13 cellular contexts compared by ENCODE assay signal in genomic region chr7:41880107-41880506, GRCh38.
DNase-seq lines count a peak whose midpoint lies in the region; ATAC-seq and TF ChIP-seq lines count a peak whose summit lies in the region.
"Had no signal": no experiment of that assay in that cellular context is flagged by ENCODE, and none has a peak within 500 bp of the region (broad histone marks: within the 10 kb centered on the region; RNA-seq: fewer than 3 reads in every experiment).

No MANE protein-coding gene starts in this region.

- no peak overlapping the region for H3K4me3 Mint-ChIP-seq in CD4-positive, CD25-positive, alpha-beta regulatory T cell
- peak overlapping the region in 2 of 10 donors; percentile 7 to 10 for H3K4me3 Mint-ChIP-seq in naive thymus-derived CD8-positive, alpha-beta T cell

- peak overlapping the region; percentile 1 to 42 (median 24) for H3K27ac Mint-ChIP-seq in CD4-positive, CD25-positive, alpha-beta regulatory T cell
- H3K27ac Mint-ChIP-seq in naive thymus-derived CD8-positive, alpha-beta T cell = peak overlapping the region in 7 of 10 donors; percentile 7 to 97 (median 61)

- no peak for TF ChIP-seq CTCF in cardiac fibroblast (IDR thresholded peaks at IDR 0.05; ENCODE audit: low read depth, low read length)
- no peak for TF ChIP-seq CTCF in ascending aorta (IDR thresholded peaks at IDR 0.05)

- no peaks in the 10 kb centered on the region for H3K36me3 Mint-ChIP-seq in CD4-positive, CD25-positive, alpha-beta regulatory T cell
- H3K36me3 Mint-ChIP-seq in naive thymus-derived CD8-positive, alpha-beta T cell = peaks cover 0 to 15% (median 5%) of the 10 kb centered on the region in 3 donors

- H3K9me3 ChIP-seq in CD4-positive, CD25-positive, alpha-beta regulatory T cell (ENCODE audit: control insufficient read depth in 2 of 2, low read length in 2 of 2) = no peaks in the 10 kb centered on the region
- H3K9me3 ChIP-seq in ascending aorta = no peaks in the 10 kb centered on the region

- no peak overlapping the region for H3K27ac ChIP-seq in CD4-positive, CD25-positive, alpha-beta regulatory T cell (ENCODE audit: insufficient read depth, low read length, poor library complexity, severe bottlenecking)
- no peak overlapping the region for H3K27ac ChIP-seq in ascending aorta

- ATAC-seq in CD4-positive, CD25-positive, alpha-beta regulatory T cell (ENCODE audit: low read depth in 2 of 2) = no peak
- ATAC-seq in naive thymus-derived CD8-positive, alpha-beta T cell = no peak
- ATAC-seq in GM19023 (IDR thresholded peaks at IDR 0.05; ENCODE audit: unreplicated experiment) (no peak), GM21367 (IDR thresholded peaks at IDR 0.05; ENCODE audit: unreplicated experiment) (no peak)

- H3K9me3 Mint-ChIP-seq in CD4-positive, CD25-positive, alpha-beta regulatory T cell = peaks cover 0 to 2% (median 0%) of the 10 kb centered on the region in 7 donors
- H3K9me3 Mint-ChIP-seq in naive thymus-derived CD8-positive, alpha-beta T cell = peaks cover 0 to 6% (median 0%) of the 10 kb centered on the region in 9 donors

- H3K27me3 ChIP-seq in CD4-positive, CD25-positive, alpha-beta regulatory T cell (ENCODE audit: control insufficient read depth, insufficient read depth, low read length) = no peaks in the 10 kb centered on the region
- H3K27me3 ChIP-seq in ascending aorta = no peaks in the 10 kb centered on the region

- POLR2A ChIA-PET in naive thymus-derived CD8-positive, alpha-beta T cell (lab: Charles Lee) = no interaction called here

- peaks cover 4 to 25% (median 7%) of the 10 kb centered on the region in 4 donors for H3K4me1 Mint-ChIP-seq in CD4-positive, CD25-positive, alpha-beta regulatory T cell
- H3K4me1 Mint-ChIP-seq in naive thymus-derived CD8-positive, alpha-beta T cell = peaks cover 4 to 48% (median 17%) of the 10 kb centered on the region in 4 donors

- no peaks in the 10 kb centered on the region for H3K36me3 ChIP-seq in CD4-positive, CD25-positive, alpha-beta regulatory T cell (ENCODE audit: control insufficient read depth, insufficient read depth, low read length)
- H3K36me3 ChIP-seq in ascending aorta = no peaks in the 10 kb centered on the region

- no peak for DNase-seq in CD4-positive, CD25-positive, alpha-beta regulatory T cell
- DNase-seq in LHCN-M2 (ENCODE audit: low read depth) = peak; percentile 61
- peak; percentile 85 to 89 for DNase-seq in cardiac fibroblast (ENCODE audit: low read depth in 2 of 2)
- no peak for DNase-seq in naive thymus-derived CD8-positive, alpha-beta T cell
- no peak for DNase-seq in ascending aorta (ENCODE audit: low spot score in 2 of 2)
- DNase-seq in NCI-H510A (lab: John Stamatoyannopoulos, UW) = no peak
- DNase-seq: activated T-cell treated with anti-CD3 and anti-CD28 coated beads, Interleukin-2, amount 50 U/mL, for 48 hours; NCI-H2081; SHP77 treated with DMSO at 0.1 percent for 48 hours; stimulated activated naive CD4-positive, alpha-beta T cell had no signal

- H3K4me3 ChIP-seq in CD4-positive, CD25-positive, alpha-beta regulatory T cell (ENCODE audit: low read depth, low read length) = no peak overlapping the region
- H3K4me3 ChIP-seq in cardiac fibroblast (replicated peaks in 1 of 2; ENCODE audit: low read depth in 2 of 2, low read length in 2 of 2) (no peak overlapping the region), ascending aorta (no peak overlapping the region)
- H3K4me3 ChIP-seq: skin epidermis had no signal

- H3K27me3 Mint-ChIP-seq in CD4-positive, CD25-positive, alpha-beta regulatory T cell = peaks cover 4% of the 10 kb centered on the region
- peaks cover 0 to 8% (median 2%) of the 10 kb centered on the region in 5 donors for H3K27me3 Mint-ChIP-seq in naive thymus-derived CD8-positive, alpha-beta T cell

- H3K4me1 ChIP-seq in CD4-positive, CD25-positive, alpha-beta regulatory T cell (ENCODE audit: control insufficient read depth, insufficient read depth, low read length, poor library complexity, severe bottlenecking) = peaks cover 7% of the 10 kb centered on the region
- H3K4me1 ChIP-seq in ascending aorta = peaks cover 0 to 2% of the 10 kb centered on the region in 2 donors

- intact Hi-C loops in ascending aorta (cut with DNase I) = no loop called here

Comparison
In these comparisons a context has a peak if more than half of its experiments do, and no peak if none do; other contexts are left out.
1. DNase-seq: peak in LHCN-M2 (single experiment) and cardiac fibroblast (2 of 2); none in CD4-positive, CD25-positive, alpha-beta regulatory T cell (0 of 3), naive thymus-derived CD8-positive, alpha-beta T cell (0 of 10), ascending aorta (0 of 2) and NCI-H510A (single experiment).